ENCODE assay signal across 8 cellular contexts in the genomic region with DNA sequence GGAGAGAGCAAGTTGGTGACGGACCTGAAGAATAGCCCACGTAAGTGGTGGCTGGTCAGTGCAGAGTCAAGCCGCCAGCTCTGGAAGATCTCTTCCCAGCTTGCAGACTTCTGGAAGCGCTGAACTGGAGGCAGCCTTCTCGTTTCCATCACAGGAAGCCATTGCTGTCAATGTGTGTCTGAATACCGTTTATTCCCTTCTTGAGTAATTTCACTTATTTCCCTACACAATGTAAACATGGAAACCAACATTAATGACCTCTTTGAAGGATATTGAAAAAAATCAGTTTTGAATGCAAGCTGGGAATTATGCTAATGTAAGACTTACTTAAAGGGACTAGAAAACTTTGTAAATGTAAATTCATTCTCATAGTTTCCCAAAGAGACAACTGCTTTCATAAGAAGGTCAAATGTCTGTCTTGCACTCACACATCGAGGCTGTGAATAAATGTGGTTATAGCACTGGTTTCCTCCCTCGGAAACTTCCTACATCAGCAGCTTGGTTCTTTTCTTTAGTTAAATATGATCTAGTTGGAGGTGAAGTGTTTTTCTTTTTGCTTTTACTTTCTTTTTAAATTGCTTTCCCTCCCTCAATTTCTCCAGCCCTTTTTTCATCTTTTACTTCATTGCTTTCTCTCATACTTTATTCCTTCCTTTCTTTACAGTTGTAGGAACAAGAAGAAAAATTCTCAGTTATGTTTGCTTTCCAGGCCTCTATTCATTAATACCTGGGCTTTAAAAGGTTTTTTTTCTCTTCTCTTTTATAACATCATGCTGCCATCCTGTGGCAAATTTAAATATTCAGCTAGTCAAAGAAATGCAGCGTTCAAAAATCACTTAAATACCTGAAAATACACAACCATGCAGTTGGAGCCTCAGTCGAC.
DNase-seq lines count a peak whose midpoint lies in the region; ATAC-seq lines count a peak whose summit lies in the region.

No MANE protein-coding gene starts in this region.

- peaks cover 41% of the 10 kb centered on the region for H3K4me1 Mint-ChIP-seq in activated naive CD4-positive, alpha-beta T cell treated with anti-CD3 and anti-CD28 coated beads, Interleukin-2, amount 10 ng/mL, durations not matched to agents 7 days and 5 days
- H3K4me1 Mint-ChIP-seq in activated naive CD8-positive, alpha-beta T cell treated with anti-CD3 and anti-CD28 coated beads, Interleukin-2, amount 50 U/mL, for 24 hours = peaks cover 76% of the 10 kb centered on the region

- CTCF ChIA-PET in activated naive CD4-positive, alpha-beta T cell treated with anti-CD3 and anti-CD28 coated beads, Interleukin-2, amount 10 ng/mL, durations not matched to agents 7 days and 5 days (lab: Charles Lee) = interaction anchor here (0.7 to 3.6 kb wide), 27 partner anchors 25 to 633 kb away, joined by 3 to 49 read pairs (median 5); a partner anchor contains a TSS

- no peaks in the 10 kb centered on the region for H3K36me3 Mint-ChIP-seq in activated naive CD4-positive, alpha-beta T cell treated with anti-CD3 and anti-CD28 coated beads, Interleukin-2, amount 10 ng/mL, durations not matched to agents 7 days and 5 days
- peaks cover 2% of the 10 kb centered on the region for H3K36me3 Mint-ChIP-seq in activated naive CD8-positive, alpha-beta T cell treated with anti-CD3 and anti-CD28 coated beads, Interleukin-2, amount 50 U/mL, for 24 hours (ENCODE audit: low read depth)

- peak overlapping the region; percentile 67 for H3K4me3 Mint-ChIP-seq in activated naive CD4-positive, alpha-beta T cell treated with anti-CD3 and anti-CD28 coated beads, Interleukin-2, amount 10 ng/mL, durations not matched to agents 7 days and 5 days
- peak overlapping the region; percentile 66 for H3K4me3 Mint-ChIP-seq in activated naive CD8-positive, alpha-beta T cell treated with anti-CD3 and anti-CD28 coated beads, Interleukin-2, amount 50 U/mL, for 24 hours

- peak; percentile 29 for DNase-seq in activated naive CD4-positive, alpha-beta T cell treated with anti-CD3 and anti-CD28 coated beads, Interleukin-2, amount 10 ng/mL, durations not matched to agents 7 days and 5 days
- DNase-seq in activated naive CD4-positive, alpha-beta T cell treated with Interleukin-2 at 50 U/mL for 16 hours = no peak
- DNase-seq in Jurkat, Clone E6-1 (ENCODE audit: low read depth, low spot score) = peak; percentile 58
- DNase-seq in activated naive CD8-positive, alpha-beta T cell treated with anti-CD3 and anti-CD28 coated beads, Interleukin-2, amount 50 U/mL, for 24 hours = no peak
- DNase-seq in midbrain (lab: John Stamatoyannopoulos, UW) (peak; percentile 4), AG08396 (ENCODE audit: low spot score) (no peak), H4 (ENCODE audit: low spot score) (no peak)

- H3K27ac Mint-ChIP-seq in activated naive CD4-positive, alpha-beta T cell treated with anti-CD3 and anti-CD28 coated beads, Interleukin-2, amount 10 ng/mL, durations not matched to agents 7 days and 5 days = peak overlapping the region; percentile 95
- peak overlapping the region; percentile 89 for H3K27ac Mint-ChIP-seq in activated naive CD8-positive, alpha-beta T cell treated with anti-CD3 and anti-CD28 coated beads, Interleukin-2, amount 50 U/mL, for 24 hours

- no peaks in the 10 kb centered on the region for H3K27me3 Mint-ChIP-seq in activated naive CD4-positive, alpha-beta T cell treated with anti-CD3 and anti-CD28 coated beads, Interleukin-2, amount 10 ng/mL, durations not matched to agents 7 days and 5 days
- H3K27me3 Mint-ChIP-seq in activated naive CD8-positive, alpha-beta T cell treated with anti-CD3 and anti-CD28 coated beads, Interleukin-2, amount 50 U/mL, for 24 hours = no peaks in the 10 kb centered on the region

- no peak overlapping the region for H3K4me3 ChIP-seq in Jurkat, Clone E6-1 (ENCODE audit: low read length)

- no peaks in the 10 kb centered on the region for H3K9me3 Mint-ChIP-seq in activated naive CD4-positive, alpha-beta T cell treated with anti-CD3 and anti-CD28 coated beads, Interleukin-2, amount 10 ng/mL, durations not matched to agents 7 days and 5 days
- no peaks in the 10 kb centered on the region for H3K9me3 Mint-ChIP-seq in activated naive CD8-positive, alpha-beta T cell treated with anti-CD3 and anti-CD28 coated beads, Interleukin-2, amount 50 U/mL, for 24 hours

- ATAC-seq in activated naive CD8-positive, alpha-beta T cell treated with anti-CD3 and anti-CD28 coated beads, Interleukin-2, amount 50 U/mL, for 24 hours = peak; percentile 64
- ATAC-seq in GM18519 (IDR thresholded peaks at IDR 0.05; ENCODE audit: low FRiP score, unreplicated experiment) = no peak

Comparison
In these comparisons a context has a peak if more than half of its experiments do, and no peak if none do; other contexts are left out.
1. DNase-seq: peak in activated naive CD4-positive, alpha-beta T cell treated with anti-CD3 and anti-CD28 coated beads, Interleukin-2, amount 10 ng/mL, durations not matched to agents 7 days and 5 days (single experiment), Jurkat, Clone E6-1 (single experiment) and midbrain (single experiment); none in activated naive CD4-positive, alpha-beta T cell treated with Interleukin-2 at 50 U/mL for 16 hours (single experiment), activated naive CD8-positive, alpha-beta T cell treated with anti-CD3 and anti-CD28 coated beads, Interleukin-2, amount 50 U/mL, for 24 hours (single experiment), AG08396 (single experiment) and H4 (single experiment).